1 cellular context compared by ENCODE assay signal in genomic region chr11:76836613-76837291, GRCh38.
A peak's percentile ranks its signal among the peaks of the same experiment; 100 is the strongest.
TF ChIP-seq lines count a peak whose summit lies in the region.

No MANE protein-coding gene starts in this region.

TF ChIP-seq in HepG2, 621 proteins besides CTCF, POLR2A, EP300 and RAD21:
- no peak for TF ChIP-seq HNRNPH1 (optimal IDR thresholded peaks at IDR 0.05; ENCODE audit: low read depth, low read length)
- TF ChIP-seq BHLHE40 (IDR thresholded peaks at IDR 0.05; ENCODE audit: low read length): 0 out of 2 replicates have a peak, but pooled peaks have one; percentile 6
- no peak for TF ChIP-seq NFIC (IDR thresholded peaks at IDR 0.05; ENCODE audit: low read length)
- TF ChIP-seq ZNF224 (CRISPR knock-in tag; IDR thresholded peaks at IDR 0.05): no peak
- TF ChIP-seq ZFP91 (CRISPR knock-in tag; IDR thresholded peaks at IDR 0.05; ENCODE audit: borderline replicate concordance): no peak
